In genomic region chr4:184448828-184449227, GRCh38 we compare ENCODE assay signal across 8 cellular contexts. TPM values are rescaled to one million over a fixed set of nuclear protein-coding genes. Genes with fewer than 3 reads are reported as not detected.
DNase-seq lines count a peak whose midpoint lies in the region; ATAC-seq lines count a peak whose summit lies in the region.

No MANE protein-coding gene starts in this region.

- H3K27ac Mint-ChIP-seq in activated T-helper 17 cell treated with anti-CD3 and anti-CD28 coated beads, Interleukin-2, amount 50 U/mL, for 72 hours = peak overlapping the region; percentile 80

- peaks cover 45% of the 10 kb centered on the region for H3K36me3 Mint-ChIP-seq in activated T-helper 17 cell treated with anti-CD3 and anti-CD28 coated beads, Interleukin-2, amount 50 U/mL, for 72 hours (ENCODE audit: low read depth)

- peak overlapping the region; percentile 79 for H3K4me3 Mint-ChIP-seq in activated T-helper 17 cell treated with anti-CD3 and anti-CD28 coated beads, Interleukin-2, amount 50 U/mL, for 72 hours

- DNase-seq in Daoy (ENCODE audit: low read depth) (peak; percentile 68), left cardiac atrium (peak; percentile 43), putamen (ENCODE audit: low spot score) (peak; percentile 71), NCI-H510A (lab: John Stamatoyannopoulos, UW) (no peak), D341Med (ENCODE audit: low spot score) (no peak), RKO (ENCODE audit: low spot score) (no peak)

- peaks cover 62% of the 10 kb centered on the region for H3K4me1 Mint-ChIP-seq in activated T-helper 17 cell treated with anti-CD3 and anti-CD28 coated beads, Interleukin-2, amount 50 U/mL, for 72 hours

- intact Hi-C loops in left cardiac atrium (cut with DNase I) = no loop called here

- H3K27me3 Mint-ChIP-seq in activated T-helper 17 cell treated with anti-CD3 and anti-CD28 coated beads, Interleukin-2, amount 50 U/mL, for 72 hours = no peaks in the 10 kb centered on the region

- no peaks in the 10 kb centered on the region for H3K9me3 Mint-ChIP-seq in activated T-helper 17 cell treated with anti-CD3 and anti-CD28 coated beads, Interleukin-2, amount 50 U/mL, for 72 hours

- ATAC-seq in HG02973 (IDR thresholded peaks at IDR 0.05; ENCODE audit: unreplicated experiment) (peak; percentile 46), left cardiac atrium (peak; percentile 90 to 91)
- peak; percentile 37 for ATAC-seq in activated T-helper 17 cell treated with anti-CD3 and anti-CD28 coated beads, Interleukin-2, amount 50 U/mL, for 72 hours (replicated peaks)

RNA-seq across cellular contexts. Expression of gene IRF2, which starts 25.5 kb away (rescaled TPM):
- 10.7 and 33.4 TPM in 2 replicates for total RNA-seq in Daoy (2014; rRNA removed; shearing (Covaris generic))
- total RNA-seq in activated T-helper 17 cell treated with anti-CD3 and anti-CD28 coated beads, Interleukin-2, amount 50 U/mL, for 72 hours = 10 to 100 TPM; 48.1 to 61.7 TPM
- 10 to 100 TPM; 27.1 to 30.0 TPM for total RNA-seq in left cardiac atrium

Comparison
In these comparisons a context has a peak if more than half of its experiments do, and no peak if none do; other contexts are left out.
1. DNase-seq: peak in Daoy (single experiment), left cardiac atrium (single experiment) and putamen (single experiment); none in NCI-H510A (single experiment), D341Med (single experiment) and RKO (single experiment).
2. ATAC-seq: peak in every context shown above with its lines; median percentile 90 in left cardiac atrium; 46 in HG02973; 37 in activated T-helper 17 cell treated with anti-CD3 and anti-CD28 coated beads, Interleukin-2, amount 50 U/mL, for 72 hours.